Comparison of ENCODE assay signal across 1 cellular context in genomic region chr20:25227317-25227831, GRCh38.
A peak's percentile ranks its signal among the peaks of the same experiment; 100 is the strongest.
TF ChIP-seq lines count a peak whose summit lies in the region.

No MANE protein-coding gene starts in this region.

TF ChIP-seq in HEK293, 187 proteins besides CTCF, POLR2A, EP300 and RAD21 (continued from another document and continues in another):
- TF ChIP-seq ZBTB11 (tag by site-specific recombination; conservative IDR thresholded peaks at IDR 0.05; ENCODE audit: low read depth) = no peak
- no peak for TF ChIP-seq PBX3 (CRISPR knock-in tag; IDR thresholded peaks at IDR 0.05)
- TF ChIP-seq ZNF394 (tag by site-specific recombination; IDR thresholded peaks at IDR 0.05; ENCODE audit: borderline replicate concordance) = no peak
- no peak for TF ChIP-seq ZNF48 (tag by site-specific recombination; IDR thresholded peaks at IDR 0.05)
- TF ChIP-seq ZEB2 (tag by site-specific recombination; IDR thresholded peaks at IDR 0.05) = no peak
- no peak for TF ChIP-seq ZNF658 (tag by site-specific recombination; IDR thresholded peaks at IDR 0.05)
- TF ChIP-seq ZNF140 (tag by site-specific recombination; IDR thresholded peaks at IDR 0.05) = no peak
- TF ChIP-seq ZFP37 (tag by site-specific recombination; IDR thresholded peaks at IDR 0.05) = no peak
- TF ChIP-seq, protein P1, sequence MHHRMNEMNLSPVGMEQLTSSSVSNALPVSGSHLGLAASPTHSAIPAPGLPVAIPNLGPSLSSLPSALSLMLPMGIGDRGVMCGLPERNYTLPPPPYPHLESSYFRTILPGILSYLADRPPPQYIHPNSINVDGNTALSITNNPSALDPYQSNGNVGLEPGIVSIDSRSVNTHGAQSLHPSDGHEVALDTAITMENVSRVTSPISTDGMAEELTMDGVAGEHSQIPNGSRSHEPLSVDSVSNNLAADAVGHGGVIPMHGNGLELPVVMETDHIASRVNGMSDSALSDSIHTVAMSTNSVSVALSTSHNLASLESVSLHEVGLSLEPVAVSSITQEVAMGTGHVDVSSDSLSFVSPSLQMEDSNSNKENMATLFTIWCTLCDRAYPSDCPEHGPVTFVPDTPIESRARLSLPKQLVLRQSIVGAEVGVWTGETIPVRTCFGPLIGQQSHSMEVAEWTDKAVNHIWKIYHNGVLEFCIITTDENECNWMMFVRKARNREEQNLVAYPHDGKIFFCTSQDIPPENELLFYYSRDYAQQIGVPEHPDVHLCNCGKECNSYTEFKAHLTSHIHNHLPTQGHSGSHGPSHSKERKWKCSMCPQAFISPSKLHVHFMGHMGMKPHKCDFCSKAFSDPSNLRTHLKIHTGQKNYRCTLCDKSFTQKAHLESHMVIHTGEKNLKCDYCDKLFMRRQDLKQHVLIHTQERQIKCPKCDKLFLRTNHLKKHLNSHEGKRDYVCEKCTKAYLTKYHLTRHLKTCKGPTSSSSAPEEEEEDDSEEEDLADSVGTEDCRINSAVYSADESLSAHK (tag by site-specific recombination; IDR thresholded peaks at IDR 0.05) = peak; percentile 90
- TF ChIP-seq ZBTB21 (tag by site-specific recombination; IDR thresholded peaks at IDR 0.05) = no peak
- TF ChIP-seq YY2 (tag by site-specific recombination; IDR thresholded peaks at IDR 0.05) = no peak
- no peak for TF ChIP-seq ZNF121 (tag by site-specific recombination; IDR thresholded peaks at IDR 0.05)
- no peak for TF ChIP-seq ZNF202 (tag by site-specific recombination; IDR thresholded peaks at IDR 0.05; ENCODE audit: borderline replicate concordance)
- TF ChIP-seq ZNF600 (tag by site-specific recombination; IDR thresholded peaks at IDR 0.05) = no peak
- no peak for TF ChIP-seq ZNF169 (tag by site-specific recombination; IDR thresholded peaks at IDR 0.05)
- TF ChIP-seq ZNF223 (tag by site-specific recombination; IDR thresholded peaks at IDR 0.05) = no peak
- TF ChIP-seq ZNF707 (tag by site-specific recombination; IDR thresholded peaks at IDR 0.05) = no peak
- TF ChIP-seq ZBTB10 (tag by site-specific recombination; IDR thresholded peaks at IDR 0.05) = no peak
- TF ChIP-seq, protein P2, sequence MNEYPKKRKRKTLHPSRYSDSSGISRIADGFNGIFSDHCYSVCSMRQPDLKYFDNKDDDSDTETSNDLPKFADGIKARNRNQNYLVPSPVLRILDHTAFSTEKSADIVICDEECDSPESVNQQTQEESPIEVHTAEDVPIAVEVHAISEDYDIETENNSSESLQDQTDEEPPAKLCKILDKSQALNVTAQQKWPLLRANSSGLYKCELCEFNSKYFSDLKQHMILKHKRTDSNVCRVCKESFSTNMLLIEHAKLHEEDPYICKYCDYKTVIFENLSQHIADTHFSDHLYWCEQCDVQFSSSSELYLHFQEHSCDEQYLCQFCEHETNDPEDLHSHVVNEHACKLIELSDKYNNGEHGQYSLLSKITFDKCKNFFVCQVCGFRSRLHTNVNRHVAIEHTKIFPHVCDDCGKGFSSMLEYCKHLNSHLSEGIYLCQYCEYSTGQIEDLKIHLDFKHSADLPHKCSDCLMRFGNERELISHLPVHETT (tag by site-specific recombination; IDR thresholded peaks at IDR 0.05) = no peak
- TF ChIP-seq ZNF747 (tag by site-specific recombination; IDR thresholded peaks at IDR 0.05) = no peak
- no peak for TF ChIP-seq ZBTB7A (tag by site-specific recombination; IDR thresholded peaks at IDR 0.05; ENCODE audit: low read depth)
- TF ChIP-seq KLF9 (tag by site-specific recombination; IDR thresholded peaks at IDR 0.05; ENCODE audit: low read depth) = no peak
- TF ChIP-seq ZNF580 (tag by site-specific recombination; IDR thresholded peaks at IDR 0.05) = no peak
- no peak for TF ChIP-seq ZSCAN18 (tag by site-specific recombination; IDR thresholded peaks at IDR 0.05)
- TF ChIP-seq ZNF701 (tag by site-specific recombination; IDR thresholded peaks at IDR 0.05) = no peak
- no peak for TF ChIP-seq ZNF624 (tag by site-specific recombination; IDR thresholded peaks at IDR 0.05)
- no peak for TF ChIP-seq EGR2 (tag by site-specific recombination; IDR thresholded peaks at IDR 0.05; ENCODE audit: low read depth)
- no peak for TF ChIP-seq ZNF184 (tag by site-specific recombination; IDR thresholded peaks at IDR 0.05)
- TF ChIP-seq, protein P3, sequence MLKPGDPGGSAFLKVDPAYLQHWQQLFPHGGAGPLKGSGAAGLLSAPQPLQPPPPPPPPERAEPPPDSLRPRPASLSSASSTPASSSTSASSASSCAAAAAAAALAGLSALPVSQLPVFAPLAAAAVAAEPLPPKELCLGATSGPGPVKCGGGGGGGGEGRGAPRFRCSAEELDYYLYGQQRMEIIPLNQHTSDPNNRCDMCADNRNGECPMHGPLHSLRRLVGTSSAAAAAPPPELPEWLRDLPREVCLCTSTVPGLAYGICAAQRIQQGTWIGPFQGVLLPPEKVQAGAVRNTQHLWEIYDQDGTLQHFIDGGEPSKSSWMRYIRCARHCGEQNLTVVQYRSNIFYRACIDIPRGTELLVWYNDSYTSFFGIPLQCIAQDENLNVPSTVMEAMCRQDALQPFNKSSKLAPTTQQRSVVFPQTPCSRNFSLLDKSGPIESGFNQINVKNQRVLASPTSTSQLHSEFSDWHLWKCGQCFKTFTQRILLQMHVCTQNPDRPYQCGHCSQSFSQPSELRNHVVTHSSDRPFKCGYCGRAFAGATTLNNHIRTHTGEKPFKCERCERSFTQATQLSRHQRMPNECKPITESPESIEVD (tag by site-specific recombination; IDR thresholded peaks at IDR 0.05) = 0 out of 2 replicates have a peak, but pooled peaks have one; percentile 20
- TF ChIP-seq ZNF221 (tag by site-specific recombination; IDR thresholded peaks at IDR 0.05; ENCODE audit: borderline replicate concordance) = no peak
- no peak for TF ChIP-seq TRIM28 (IDR thresholded peaks at IDR 0.05; ENCODE audit: borderline replicate concordance, low read length)
- no peak for TF ChIP-seq ZNF843 (tag by site-specific recombination; IDR thresholded peaks at IDR 0.05)
- TF ChIP-seq ZSCAN4 (tag by site-specific recombination; IDR thresholded peaks at IDR 0.05) = no peak
- TF ChIP-seq ZNF449 (tag by site-specific recombination; IDR thresholded peaks at IDR 0.05) = no peak
- no peak for TF ChIP-seq ZNF302 (tag by site-specific recombination; IDR thresholded peaks at IDR 0.05; ENCODE audit: low read depth)
- TF ChIP-seq ZBTB44 (tag by site-specific recombination; IDR thresholded peaks at IDR 0.05) = 0 out of 2 replicates have a peak, but pooled peaks have one; percentile 0
- TF ChIP-seq ZNF24 (tag by site-specific recombination; IDR thresholded peaks at IDR 0.05) = peak; percentile 63; the same call in 1 of the 2 replicates
- TF ChIP-seq OSR2 (tag by site-specific recombination; IDR thresholded peaks at IDR 0.05) = no peak
- TF ChIP-seq ELK4 (IDR thresholded peaks at IDR 0.05; ENCODE audit: borderline replicate concordance, low read depth, low read length) = no peak
